Comparison of ENCODE assay signal across 8 cellular contexts in genomic region chr19:45615795-45616708, GRCh38. TPM values are rescaled to one million over a fixed set of nuclear protein-coding genes. Genes with fewer than 3 reads are reported as not detected.
A peak's percentile ranks its signal among the peaks of the same experiment; 100 is the strongest.
DNase-seq lines count a peak whose midpoint lies in the region; ATAC-seq and TF ChIP-seq lines count a peak whose summit lies in the region.

No MANE protein-coding gene starts in this region.

- no peaks in the 10 kb centered on the region for H4K20me1 ChIP-seq in PC-3 (ENCODE audit: low read length)

- H3K79me2 ChIP-seq in PC-3 (ENCODE audit: low read length) = no peaks in the 10 kb centered on the region

- H3K4me3 Mint-ChIP-seq in CD8-positive, alpha-beta memory T cell = no peak overlapping the region
- peak overlapping the region; percentile 70 to 89 (median 74) for H3K4me3 Mint-ChIP-seq in nephron

- H3K4me3 ChIP-seq in CD8-positive, alpha-beta memory T cell (ENCODE audit: low read length) = no peak overlapping the region
- no peak overlapping the region for H3K4me3 ChIP-seq in PC-3 (ENCODE audit: low read length)

- intact Hi-C loops in PC-3 (cut with micrococcal nuclease) = loop anchor here (1.0 kb wide), 1 partner anchor 14 kb away; no protein-coding TSS in a partner anchor

- H3K9me3 ChIP-seq in CD8-positive, alpha-beta memory T cell (ENCODE audit: low read length) = no peaks in the 10 kb centered on the region
- no peaks in the 10 kb centered on the region for H3K9me3 ChIP-seq in PC-3 (ENCODE audit: low read length)

- CTCF ChIA-PET in CD8-positive, alpha-beta memory T cell (lab: Charles Lee) = interaction anchor here (2.9 kb wide), 1 partner anchor 26 kb away, joined by 14 read pairs; no protein-coding TSS in a partner anchor
- CTCF ChIA-PET in PC-3 (lab: Charles Lee) = no interaction called here

- H3K9ac ChIP-seq in PC-3 (ENCODE audit: low read length) = no peak overlapping the region; the same call in 1 of the 2 replicates

- H3K9me3 Mint-ChIP-seq in CD8-positive, alpha-beta memory T cell = no peaks in the 10 kb centered on the region
- H3K9me3 Mint-ChIP-seq in nephron = no peaks in the 10 kb centered on the region

- H3K27me3 Mint-ChIP-seq in CD8-positive, alpha-beta memory T cell = no peaks in the 10 kb centered on the region
- no peaks in the 10 kb centered on the region for H3K27me3 Mint-ChIP-seq in nephron (ENCODE audit: low read depth)

- no peaks in the 10 kb centered on the region for H3K9me2 ChIP-seq in PC-3 (replicated peaks; ENCODE audit: low read length)

- peaks cover 21% of the 10 kb centered on the region for H3K36me3 ChIP-seq in CD8-positive, alpha-beta memory T cell (ENCODE audit: insufficient read depth, low read length)
- H3K36me3 ChIP-seq in PC-3 (ENCODE audit: low read depth, low read length) = peaks cover 7% of the 10 kb centered on the region

- TF ChIP-seq CTCF in PC-3 (conservative IDR thresholded peaks at IDR 0.05; ENCODE audit: low read depth, low read length) (no peak), nephron (IDR thresholded peaks at IDR 0.05; ENCODE audit: unreplicated experiment in 3 of 3) (no peak)

- H2AFZ ChIP-seq in PC-3 (ENCODE audit: low read length) = no peak overlapping the region

- no TSS peak for BruUV-seq in PC-3 (replicated peaks; lab: Mats Ljungman, UMichigan)

- H3K27ac Mint-ChIP-seq in CD8-positive, alpha-beta memory T cell = peak overlapping the region in 6 of 8 donors; percentile 47 to 87 (median 70)
- peak overlapping the region; percentile 61 to 95 (median 75) for H3K27ac Mint-ChIP-seq in nephron

- H3K27me3 ChIP-seq in CD8-positive, alpha-beta memory T cell (ENCODE audit: insufficient read depth, low read length, poor library complexity, severe bottlenecking) = no peaks in the 10 kb centered on the region
- no peaks in the 10 kb centered on the region for H3K27me3 ChIP-seq in PC-3 (ENCODE audit: low read length)

- no peaks in the 10 kb centered on the region for H3K4me1 ChIP-seq in CD8-positive, alpha-beta memory T cell (ENCODE audit: insufficient read depth, low read length)
- peaks cover 24% of the 10 kb centered on the region for H3K4me1 ChIP-seq in PC-3 (ENCODE audit: insufficient read depth, low read length)

- peak; percentile 57 for ATAC-seq in HG03135 (IDR thresholded peaks at IDR 0.05; ENCODE audit: unreplicated experiment)
- peak; percentile 72 for ATAC-seq in PC-3
- ATAC-seq in GM19463 (IDR thresholded peaks at IDR 0.05; ENCODE audit: unreplicated experiment) = no peak

- peak; percentile 65 to 76 (median 69) for DNase-seq in CD8-positive, alpha-beta memory T cell
- DNase-seq in PC-3 (peak; percentile 80), activated T-cell treated with anti-CD3 and anti-CD28 coated beads for 48 hours (ENCODE audit: low read depth) (peak; percentile 83), fibroblast of gingiva (ENCODE audit: low read depth) (peak; percentile 73), substantia nigra (lab: John Stamatoyannopoulos, UW) (peak in 4 of 49 donors; percentile 17 to 52 (median 21))

- peak overlapping the region; percentile 46; the same call in 1 of the 2 replicates for H3K4me2 ChIP-seq in PC-3 (ENCODE audit: low read length)

- H3K4me1 Mint-ChIP-seq in CD8-positive, alpha-beta memory T cell = peaks cover 7 to 17% (median 11%) of the 10 kb centered on the region in 3 donors
- no peaks in the 10 kb centered on the region for H3K4me1 Mint-ChIP-seq in nephron

- POLR2A ChIA-PET in CD8-positive, alpha-beta memory T cell (lab: Charles Lee) = interaction anchor here (0.7 kb wide), 1 partner anchor 188 kb away, joined by 4 read pairs; no protein-coding TSS in a partner anchor
- POLR2A ChIA-PET in PC-3 (lab: Charles Lee; ENCODE audit: unreplicated experiment) = interaction anchor here (0.5 to 0.6 kb wide), 2 partner anchors 15 to 24 kb away, joined by 6 to 12 read pairs; no protein-coding TSS in a partner anchor

- H3F3A ChIP-seq in PC-3 (ENCODE audit: low read length, unreplicated experiment) = peaks cover 4% of the 10 kb centered on the region

- peaks cover 6 to 75% (median 12%) of the 10 kb centered on the region in 3 donors for H3K36me3 Mint-ChIP-seq in CD8-positive, alpha-beta memory T cell
- H3K36me3 Mint-ChIP-seq in nephron (ENCODE audit: low read depth) = peaks cover 28% of the 10 kb centered on the region

- H3K27ac ChIP-seq in CD8-positive, alpha-beta memory T cell (ENCODE audit: low read depth, low read length) = no peak overlapping the region
- H3K27ac ChIP-seq in PC-3 (ENCODE audit: low read length) = peak overlapping the region; percentile 73
- H3K27ac ChIP-seq in substantia nigra (ENCODE audit: low read depth, low read length, poor library complexity, severe bottlenecking) = peak overlapping the region; percentile 26

RNA-seq across cellular contexts. Expression of gene GPR4, which starts 14.0 kb away (rescaled TPM):
- not detected for total RNA-seq in CD8-positive, alpha-beta memory T cell
- not detected for polyA plus RNA-seq in CD8-positive, alpha-beta memory T cell
- total RNA-seq in PC-3 (2014; rRNA removed) = 3.1 and 3.7 TPM in 2 replicates

RNA-seq across cellular contexts. Expression of gene EML2, which starts 23.1 kb away (rescaled TPM):
- total RNA-seq in CD8-positive, alpha-beta memory T cell = 100 to 1,000 TPM; 122 to 128 TPM
- 18.8 TPM for polyA plus RNA-seq in CD8-positive, alpha-beta memory T cell
- 28.9 and 37.8 TPM in 2 replicates for total RNA-seq in PC-3 (2014; rRNA removed)

RNA-seq across cellular contexts. Expression of gene OPA3, which starts 31.4 kb away (rescaled TPM):
- total RNA-seq in CD8-positive, alpha-beta memory T cell = 10 to 100 TPM; 14.2 to 17.5 TPM
- 18.1 TPM for polyA plus RNA-seq in CD8-positive, alpha-beta memory T cell
- total RNA-seq in PC-3 (2014; rRNA removed) = 9.4 and 10.1 TPM in 2 replicates

RNA-seq across cellular contexts. Expression of gene GIPR, which starts 52.0 kb away (rescaled TPM):
- total RNA-seq in CD8-positive, alpha-beta memory T cell = 1 to 10 TPM; 1.7 to 1.9 TPM
- polyA plus RNA-seq in CD8-positive, alpha-beta memory T cell = 0.21 TPM
- total RNA-seq in PC-3 (2014; rRNA removed) = 1.9 and 4.8 TPM in 2 replicates

Comparison
In these comparisons a context has a peak if more than half of its experiments do, and no peak if none do; other contexts are left out.
1. H3K4me3 Mint-ChIP-seq: peak in nephron (3 of 3); none in CD8-positive, alpha-beta memory T cell (0 of 7).